1 cellular context compared by ENCODE assay signal in genomic region chr17:41738077-41738800, GRCh38.
TF ChIP-seq lines count a peak whose summit lies in the region.

No MANE protein-coding gene starts in this region.

TF ChIP-seq in H1, 55 proteins besides CTCF, POLR2A, EP300 and RAD21 (continued from another document):
- TF ChIP-seq USF2 (IDR thresholded peaks at IDR 0.05; ENCODE audit: low read length) (peak; percentile 50), ATF3 (IDR thresholded peaks at IDR 0.05; ENCODE audit: insufficient read depth, low read depth, low read length) (peak; percentile 60), RFX5 (IDR thresholded peaks at IDR 0.05; ENCODE audit: borderline replicate concordance, low read depth, low read length) (no peak), GTF2F1 (IDR thresholded peaks at IDR 0.05; ENCODE audit: borderline replicate concordance, low read depth, low read length) (peak; percentile 41; the same call in 1 of the 2 replicates), E2F6 (IDR thresholded peaks at IDR 0.05) (peak; percentile 32; the same call in 1 of the 2 replicates), YY1 (IDR thresholded peaks at IDR 0.05; ENCODE audit: low read depth, low read length) (peak; percentile 94), TAF7 (optimal IDR thresholded peaks at IDR 0.05; ENCODE audit: borderline replicate concordance, low read depth, low read length) (no peak), SP4 (IDR thresholded peaks at IDR 0.05; ENCODE audit: low read length) (peak; percentile 54; the same call in 1 of the 2 replicates), MAX (IDR thresholded peaks at IDR 0.05) (peak; percentile 99), KDM1A (IDR thresholded peaks at IDR 0.05; ENCODE audit: borderline replicate concordance, low read length) (no peak), JUN (IDR thresholded peaks at IDR 0.05; ENCODE audit: low read depth, low read length) (no peak; the same call in 1 of the 2 replicates)
TF ChIP-seq in H1: peak in this region for 9.
